Comparison of ENCODE assay signal across 1 cellular context in the genomic region with DNA sequence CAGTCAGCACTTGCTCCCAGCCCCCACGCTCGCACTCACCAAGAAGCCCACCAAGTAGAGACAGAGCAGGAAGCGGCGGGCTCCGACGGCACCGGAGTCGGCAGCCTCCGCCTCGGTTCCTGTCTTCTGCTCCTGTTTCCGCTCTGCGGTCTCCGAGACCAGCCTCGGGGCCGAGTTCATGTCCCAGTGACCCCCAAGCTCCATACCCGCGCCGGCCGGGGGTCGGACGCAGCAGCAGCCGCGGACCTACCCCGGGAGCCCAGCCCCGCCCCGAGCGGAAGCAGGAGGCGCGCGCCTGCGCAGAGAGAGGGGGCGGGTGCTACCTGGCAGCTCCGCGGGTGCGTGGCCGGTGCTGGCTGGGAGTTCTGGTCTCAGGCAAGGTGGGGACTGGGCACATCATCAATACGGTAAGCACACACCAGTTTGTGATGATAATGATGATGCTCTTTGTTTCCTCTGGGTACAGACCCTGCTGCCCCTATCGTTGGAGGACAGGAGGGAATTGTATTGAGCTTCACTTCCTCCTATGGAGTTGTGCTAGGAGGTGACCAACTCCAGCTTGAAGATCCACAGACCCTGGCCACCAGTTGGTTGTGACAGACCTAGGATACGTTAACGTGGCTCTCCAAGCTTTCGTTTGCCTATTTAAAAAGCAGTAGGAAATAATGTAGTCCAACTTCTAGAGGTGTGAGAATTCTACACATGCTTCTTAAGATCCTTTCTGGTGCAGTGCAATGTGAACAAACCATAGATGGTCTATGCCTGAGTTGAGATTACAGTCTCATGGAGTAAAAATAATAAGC.
TF ChIP-seq lines count a peak whose summit lies in the region.

No MANE protein-coding gene starts in this region.

TF ChIP-seq in H1, 55 proteins besides CTCF, POLR2A, EP300 and RAD21:
- TF ChIP-seq, protein P1, sequence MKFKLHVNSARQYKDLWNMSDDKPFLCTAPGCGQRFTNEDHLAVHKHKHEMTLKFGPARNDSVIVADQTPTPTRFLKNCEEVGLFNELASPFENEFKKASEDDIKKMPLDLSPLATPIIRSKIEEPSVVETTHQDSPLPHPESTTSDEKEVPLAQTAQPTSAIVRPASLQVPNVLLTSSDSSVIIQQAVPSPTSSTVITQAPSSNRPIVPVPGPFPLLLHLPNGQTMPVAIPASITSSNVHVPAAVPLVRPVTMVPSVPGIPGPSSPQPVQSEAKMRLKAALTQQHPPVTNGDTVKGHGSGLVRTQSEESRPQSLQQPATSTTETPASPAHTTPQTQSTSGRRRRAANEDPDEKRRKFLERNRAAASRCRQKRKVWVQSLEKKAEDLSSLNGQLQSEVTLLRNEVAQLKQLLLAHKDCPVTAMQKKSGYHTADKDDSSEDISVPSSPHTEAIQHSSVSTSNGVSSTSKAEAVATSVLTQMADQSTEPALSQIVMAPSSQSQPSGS (IDR thresholded peaks at IDR 0.05; ENCODE audit: low read length) = no peak
- no peak for TF ChIP-seq CBX8 (IDR thresholded peaks at IDR 0.05; ENCODE audit: borderline replicate concordance, low read depth, low read length)
- no peak for TF ChIP-seq JUN (IDR thresholded peaks at IDR 0.05; ENCODE audit: low read depth, low read length)
- no peak for TF ChIP-seq FOSL1 (IDR thresholded peaks at IDR 0.05; ENCODE audit: insufficient read depth, low read depth, low read length)
- TF ChIP-seq POU5F1 (IDR thresholded peaks at IDR 0.05; ENCODE audit: low read depth, low read length) = no peak
- TF ChIP-seq ZNF274 (IDR thresholded peaks at IDR 0.05; ENCODE audit: borderline replicate concordance, extremely low read depth, low read length) = no peak
- TF ChIP-seq, protein P2, sequence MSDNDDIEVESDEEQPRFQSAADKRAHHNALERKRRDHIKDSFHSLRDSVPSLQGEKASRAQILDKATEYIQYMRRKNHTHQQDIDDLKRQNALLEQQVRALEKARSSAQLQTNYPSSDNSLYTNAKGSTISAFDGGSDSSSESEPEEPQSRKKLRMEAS (IDR thresholded peaks at IDR 0.05) = 0 out of 2 replicates have a peak, but pooled peaks have one; percentile 18
- TF ChIP-seq SAP30 (IDR thresholded peaks at IDR 0.05; ENCODE audit: insufficient read depth, insufficient replicate concordance, low read length) = no peak
- TF ChIP-seq PHF8 (conservative IDR thresholded peaks at IDR 0.05; ENCODE audit: low read depth, low read length) = peak; percentile 76
- TF ChIP-seq CEBPB (IDR thresholded peaks at IDR 0.05; ENCODE audit: low read depth, low read length) = no peak
- no peak for TF ChIP-seq SP4 (IDR thresholded peaks at IDR 0.05; ENCODE audit: low read length)
- TF ChIP-seq SIX5 (IDR thresholded peaks at IDR 0.05; ENCODE audit: low read depth, low read length) = no peak
- TF ChIP-seq NRF1 (IDR thresholded peaks at IDR 0.05; ENCODE audit: low read depth, low read length) = peak; percentile 84
- no peak for TF ChIP-seq CHD2 (IDR thresholded peaks at IDR 0.05; ENCODE audit: low read length)
- TF ChIP-seq SIN3A (conservative IDR thresholded peaks at IDR 0.05 in 1 of 2, IDR thresholded peaks at IDR 0.05 in 1 of 2; ENCODE audit: low read depth in 1 of 2, low read length in 2 of 2) = peak in 1 of 2 experiments; percentile 60; a peak in 2 of 4 replicates
- TF ChIP-seq EGR1 (IDR thresholded peaks at IDR 0.05; ENCODE audit: borderline replicate concordance, low read depth, low read length) = no peak
- TF ChIP-seq TCF12 (IDR thresholded peaks at IDR 0.05; ENCODE audit: low read depth, low read length) = no peak
- no peak for TF ChIP-seq YY1 (IDR thresholded peaks at IDR 0.05; ENCODE audit: low read depth, low read length)
- TF ChIP-seq KDM4A (IDR thresholded peaks at IDR 0.05; ENCODE audit: low read depth, low read length, severe bottlenecking) = peak; percentile 97
- TF ChIP-seq, protein P3, sequence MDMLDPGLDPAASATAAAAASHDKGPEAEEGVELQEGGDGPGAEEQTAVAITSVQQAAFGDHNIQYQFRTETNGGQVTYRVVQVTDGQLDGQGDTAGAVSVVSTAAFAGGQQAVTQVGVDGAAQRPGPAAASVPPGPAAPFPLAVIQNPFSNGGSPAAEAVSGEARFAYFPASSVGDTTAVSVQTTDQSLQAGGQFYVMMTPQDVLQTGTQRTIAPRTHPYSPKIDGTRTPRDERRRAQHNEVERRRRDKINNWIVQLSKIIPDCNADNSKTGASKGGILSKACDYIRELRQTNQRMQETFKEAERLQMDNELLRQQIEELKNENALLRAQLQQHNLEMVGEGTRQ (IDR thresholded peaks at IDR 0.05; ENCODE audit: low read length) = no peak
- TF ChIP-seq E2F6 (IDR thresholded peaks at IDR 0.05) = no peak; the same call in 1 of the 2 replicates
- TF ChIP-seq EZH2 (IDR thresholded peaks at IDR 0.05; ENCODE audit: low read depth, low read length, severe bottlenecking) = no peak
- no peak for TF ChIP-seq KDM1A (IDR thresholded peaks at IDR 0.05; ENCODE audit: borderline replicate concordance, low read length)
- no peak for TF ChIP-seq GTF2F1 (IDR thresholded peaks at IDR 0.05; ENCODE audit: borderline replicate concordance, low read depth, low read length)
- TF ChIP-seq RNF2 (IDR thresholded peaks at IDR 0.05; ENCODE audit: borderline replicate concordance, low read depth, low read length, missing control alignments, poor library complexity, severe bottlenecking) = no peak
- no peak for TF ChIP-seq KDM5A (IDR thresholded peaks at IDR 0.05; ENCODE audit: low read length)
- no peak for TF ChIP-seq SP2 (IDR thresholded peaks at IDR 0.05; ENCODE audit: low read length)
- no peak for TF ChIP-seq JUND (IDR thresholded peaks at IDR 0.05; ENCODE audit: low read length)
- no peak for TF ChIP-seq SIRT6 (IDR thresholded peaks at IDR 0.05; ENCODE audit: low read length)
- no peak; the same call in 1 of the 2 replicates for TF ChIP-seq POLR2AphosphoS5 (IDR thresholded peaks at IDR 0.05; ENCODE audit: low read depth, low read length)
- no peak for TF ChIP-seq BACH1 (IDR thresholded peaks at IDR 0.05; ENCODE audit: low read length)
- TF ChIP-seq CHD1 (IDR thresholded peaks at IDR 0.05; ENCODE audit: low read depth, low read length) = no peak
- peak; percentile 55; the same call in 1 of the 2 replicates for TF ChIP-seq TAF1 (IDR thresholded peaks at IDR 0.05; ENCODE audit: low read depth, low read length)
- no peak for TF ChIP-seq SUZ12 (IDR thresholded peaks at IDR 0.05; ENCODE audit: low read length)
- no peak for TF ChIP-seq SP1 (IDR thresholded peaks at IDR 0.05; ENCODE audit: low read depth, low read length)
- no peak for TF ChIP-seq BCL11A (IDR thresholded peaks at IDR 0.05; ENCODE audit: low read depth in 2 of 2, low read length in 2 of 2)
- TF ChIP-seq, protein P4, sequence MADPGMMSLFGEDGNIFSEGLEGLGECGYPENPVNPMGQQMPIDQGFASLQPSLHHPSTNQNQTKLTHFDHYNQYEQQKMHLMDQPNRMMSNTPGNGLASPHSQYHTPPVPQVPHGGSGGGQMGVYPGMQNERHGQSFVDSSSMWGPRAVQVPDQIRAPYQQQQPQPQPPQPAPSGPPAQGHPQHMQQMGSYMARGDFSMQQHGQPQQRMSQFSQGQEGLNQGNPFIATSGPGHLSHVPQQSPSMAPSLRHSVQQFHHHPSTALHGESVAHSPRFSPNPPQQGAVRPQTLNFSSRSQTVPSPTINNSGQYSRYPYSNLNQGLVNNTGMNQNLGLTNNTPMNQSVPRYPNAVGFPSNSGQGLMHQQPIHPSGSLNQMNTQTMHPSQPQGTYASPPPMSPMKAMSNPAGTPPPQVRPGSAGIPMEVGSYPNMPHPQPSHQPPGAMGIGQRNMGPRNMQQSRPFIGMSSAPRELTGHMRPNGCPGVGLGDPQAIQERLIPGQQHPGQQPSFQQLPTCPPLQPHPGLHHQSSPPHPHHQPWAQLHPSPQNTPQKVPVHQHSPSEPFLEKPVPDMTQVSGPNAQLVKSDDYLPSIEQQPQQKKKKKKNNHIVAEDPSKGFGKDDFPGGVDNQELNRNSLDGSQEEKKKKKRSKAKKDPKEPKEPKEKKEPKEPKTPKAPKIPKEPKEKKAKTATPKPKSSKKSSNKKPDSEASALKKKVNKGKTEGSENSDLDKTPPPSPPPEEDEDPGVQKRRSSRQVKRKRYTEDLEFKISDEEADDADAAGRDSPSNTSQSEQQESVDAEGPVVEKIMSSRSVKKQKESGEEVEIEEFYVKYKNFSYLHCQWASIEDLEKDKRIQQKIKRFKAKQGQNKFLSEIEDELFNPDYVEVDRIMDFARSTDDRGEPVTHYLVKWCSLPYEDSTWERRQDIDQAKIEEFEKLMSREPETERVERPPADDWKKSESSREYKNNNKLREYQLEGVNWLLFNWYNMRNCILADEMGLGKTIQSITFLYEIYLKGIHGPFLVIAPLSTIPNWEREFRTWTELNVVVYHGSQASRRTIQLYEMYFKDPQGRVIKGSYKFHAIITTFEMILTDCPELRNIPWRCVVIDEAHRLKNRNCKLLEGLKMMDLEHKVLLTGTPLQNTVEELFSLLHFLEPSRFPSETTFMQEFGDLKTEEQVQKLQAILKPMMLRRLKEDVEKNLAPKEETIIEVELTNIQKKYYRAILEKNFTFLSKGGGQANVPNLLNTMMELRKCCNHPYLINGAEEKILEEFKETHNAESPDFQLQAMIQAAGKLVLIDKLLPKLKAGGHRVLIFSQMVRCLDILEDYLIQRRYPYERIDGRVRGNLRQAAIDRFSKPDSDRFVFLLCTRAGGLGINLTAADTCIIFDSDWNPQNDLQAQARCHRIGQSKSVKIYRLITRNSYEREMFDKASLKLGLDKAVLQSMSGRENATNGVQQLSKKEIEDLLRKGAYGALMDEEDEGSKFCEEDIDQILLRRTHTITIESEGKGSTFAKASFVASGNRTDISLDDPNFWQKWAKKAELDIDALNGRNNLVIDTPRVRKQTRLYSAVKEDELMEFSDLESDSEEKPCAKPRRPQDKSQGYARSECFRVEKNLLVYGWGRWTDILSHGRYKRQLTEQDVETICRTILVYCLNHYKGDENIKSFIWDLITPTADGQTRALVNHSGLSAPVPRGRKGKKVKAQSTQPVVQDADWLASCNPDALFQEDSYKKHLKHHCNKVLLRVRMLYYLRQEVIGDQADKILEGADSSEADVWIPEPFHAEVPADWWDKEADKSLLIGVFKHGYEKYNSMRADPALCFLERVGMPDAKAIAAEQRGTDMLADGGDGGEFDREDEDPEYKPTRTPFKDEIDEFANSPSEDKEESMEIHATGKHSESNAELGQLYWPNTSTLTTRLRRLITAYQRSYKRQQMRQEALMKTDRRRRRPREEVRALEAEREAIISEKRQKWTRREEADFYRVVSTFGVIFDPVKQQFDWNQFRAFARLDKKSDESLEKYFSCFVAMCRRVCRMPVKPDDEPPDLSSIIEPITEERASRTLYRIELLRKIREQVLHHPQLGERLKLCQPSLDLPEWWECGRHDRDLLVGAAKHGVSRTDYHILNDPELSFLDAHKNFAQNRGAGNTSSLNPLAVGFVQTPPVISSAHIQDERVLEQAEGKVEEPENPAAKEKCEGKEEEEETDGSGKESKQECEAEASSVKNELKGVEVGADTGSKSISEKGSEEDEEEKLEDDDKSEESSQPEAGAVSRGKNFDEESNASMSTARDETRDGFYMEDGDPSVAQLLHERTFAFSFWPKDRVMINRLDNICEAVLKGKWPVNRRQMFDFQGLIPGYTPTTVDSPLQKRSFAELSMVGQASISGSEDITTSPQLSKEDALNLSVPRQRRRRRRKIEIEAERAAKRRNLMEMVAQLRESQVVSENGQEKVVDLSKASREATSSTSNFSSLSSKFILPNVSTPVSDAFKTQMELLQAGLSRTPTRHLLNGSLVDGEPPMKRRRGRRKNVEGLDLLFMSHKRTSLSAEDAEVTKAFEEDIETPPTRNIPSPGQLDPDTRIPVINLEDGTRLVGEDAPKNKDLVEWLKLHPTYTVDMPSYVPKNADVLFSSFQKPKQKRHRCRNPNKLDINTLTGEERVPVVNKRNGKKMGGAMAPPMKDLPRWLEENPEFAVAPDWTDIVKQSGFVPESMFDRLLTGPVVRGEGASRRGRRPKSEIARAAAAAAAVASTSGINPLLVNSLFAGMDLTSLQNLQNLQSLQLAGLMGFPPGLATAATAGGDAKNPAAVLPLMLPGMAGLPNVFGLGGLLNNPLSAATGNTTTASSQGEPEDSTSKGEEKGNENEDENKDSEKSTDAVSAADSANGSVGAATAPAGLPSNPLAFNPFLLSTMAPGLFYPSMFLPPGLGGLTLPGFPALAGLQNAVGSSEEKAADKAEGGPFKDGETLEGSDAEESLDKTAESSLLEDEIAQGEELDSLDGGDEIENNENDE (IDR thresholded peaks at IDR 0.05; ENCODE audit: insufficient replicate concordance, low read length) = no peak
- no peak for TF ChIP-seq MAFK (IDR thresholded peaks at IDR 0.05; ENCODE audit: low read depth, low read length)
- TF ChIP-seq, protein P5, sequence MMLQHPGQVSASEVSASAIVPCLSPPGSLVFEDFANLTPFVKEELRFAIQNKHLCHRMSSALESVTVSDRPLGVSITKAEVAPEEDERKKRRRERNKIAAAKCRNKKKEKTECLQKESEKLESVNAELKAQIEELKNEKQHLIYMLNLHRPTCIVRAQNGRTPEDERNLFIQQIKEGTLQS (IDR thresholded peaks at IDR 0.05; ENCODE audit: insufficient read depth, low read depth, low read length) = no peak
- no peak for TF ChIP-seq RFX5 (IDR thresholded peaks at IDR 0.05; ENCODE audit: borderline replicate concordance, low read depth, low read length)
- TF ChIP-seq CTBP2 (IDR thresholded peaks at IDR 0.05; ENCODE audit: borderline replicate concordance, insufficient read depth, insufficient read length, low read length) = no peak
- TF ChIP-seq SRF (IDR thresholded peaks at IDR 0.05; ENCODE audit: low read depth, low read length) = no peak
- TF ChIP-seq RBBP5 (IDR thresholded peaks at IDR 0.05; ENCODE audit: borderline replicate concordance, low read depth, low read length) = peak; percentile 96
- TF ChIP-seq RXRA (IDR thresholded peaks at IDR 0.05; ENCODE audit: insufficient read depth, low read depth, low read length) = no peak
- TF ChIP-seq HDAC2 (IDR thresholded peaks at IDR 0.05; ENCODE audit: borderline replicate concordance in 1 of 2, low read depth in 2 of 2, low read length in 2 of 2) = no peak
- no peak for TF ChIP-seq CREB1 (IDR thresholded peaks at IDR 0.05)
- TF ChIP-seq ASH2L (IDR thresholded peaks at IDR 0.05; ENCODE audit: low read length) = peak; percentile 76
- TF ChIP-seq TEAD4 (IDR thresholded peaks at IDR 0.05; ENCODE audit: low read depth, low read length) = no peak
- no peak for TF ChIP-seq BRCA1 (IDR thresholded peaks at IDR 0.05; ENCODE audit: low read depth, low read length)
- TF ChIP-seq CBX5 (IDR thresholded peaks at IDR 0.05; ENCODE audit: low read depth, low read length) = no peak
- TF ChIP-seq HDAC6 (IDR thresholded peaks at IDR 0.05; ENCODE audit: low read depth, low read length) = no peak
- TF ChIP-seq NANOG (IDR thresholded peaks at IDR 0.05; ENCODE audit: insufficient read depth, low read depth, low read length, poor library complexity, severe bottlenecking) = no peak
- TF ChIP-seq TBP (IDR thresholded peaks at IDR 0.05; ENCODE audit: low read depth, low read length) = no peak
- TF ChIP-seq GABPA (IDR thresholded peaks at IDR 0.05; ENCODE audit: borderline replicate concordance, insufficient read depth, low read length) = no peak
- no peak for TF ChIP-seq TAF7 (optimal IDR thresholded peaks at IDR 0.05; ENCODE audit: borderline replicate concordance, low read depth, low read length)
TF ChIP-seq in H1: peak in this region for 8.
